Comparison of ENCODE assay signal across 8 cellular contexts in the genomic region with DNA sequence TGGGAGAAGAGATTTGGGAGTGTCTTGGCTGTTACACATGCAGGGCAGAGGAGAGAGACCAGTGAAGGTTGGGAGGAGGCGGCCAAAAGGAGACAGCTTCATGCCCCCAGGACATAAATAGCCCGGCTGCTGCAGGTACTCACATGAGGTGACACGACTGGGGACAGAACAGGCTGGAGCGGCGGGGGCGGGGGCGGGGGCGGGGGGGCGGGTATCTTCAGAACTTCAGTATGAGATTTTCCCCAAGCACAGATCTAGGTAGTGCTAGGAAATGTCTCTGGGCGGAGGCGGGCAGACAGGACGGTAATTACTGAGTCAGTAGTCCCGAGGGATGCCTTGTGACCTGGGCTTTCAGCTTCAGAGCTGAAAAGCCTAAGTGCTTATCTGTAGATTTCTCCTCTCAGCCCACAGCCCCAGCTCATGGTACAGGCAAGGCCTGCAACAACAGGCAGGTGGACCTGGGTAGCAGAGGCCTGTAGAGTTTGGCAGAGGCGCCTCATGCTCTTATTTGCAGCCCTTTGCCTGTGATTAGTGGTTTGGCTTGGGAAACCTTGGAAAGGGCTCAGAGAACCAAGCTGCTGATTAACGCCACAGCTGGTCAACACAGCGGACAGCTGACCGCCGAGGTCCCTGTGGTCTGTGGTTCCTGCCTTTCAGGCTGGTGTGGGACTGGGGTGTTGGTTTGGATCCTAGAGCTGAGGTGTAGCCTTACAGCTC. TPM values are rescaled to one million over a fixed set of nuclear protein-coding genes. Genes with fewer than 3 reads are reported as not detected.
DNase-seq lines count a peak whose midpoint lies in the region; ATAC-seq and TF ChIP-seq lines count a peak whose summit lies in the region.

No MANE protein-coding gene starts in this region.

- peak overlapping the region; percentile 78 for H3K27ac ChIP-seq in psoas muscle

- intact Hi-C loops in psoas muscle (cut with DNase I) = no loop called here

- peak; percentile 55 for DNase-seq in GM12865 (ENCODE audit: low read depth)
- peak; percentile 95 for DNase-seq in LHCN-M2 (ENCODE audit: low read depth)
- peak; percentile 15 for DNase-seq in epithelial cell of proximal tubule (ENCODE audit: low read depth)
- peak; percentile 69 to 70 for DNase-seq in psoas muscle
- DNase-seq in effector CD4-positive, alpha-beta T cell = no peak
- DNase-seq in NCI-H774 (lab: John Stamatoyannopoulos, UW) = no peak
- no peak for DNase-seq in NCI-H748 treated with DMSO at 0.1 percent for 48 hours (lab: John Stamatoyannopoulos, UW)

- ATAC-seq in psoas muscle (peak; percentile 85 to 96 (median 90)), GM21423 (IDR thresholded peaks at IDR 0.05; ENCODE audit: unreplicated experiment) (no peak)

- WGBS in psoas muscle, 3 donors = 17 to 39% (median 33%) methylated on average over 17 to 18 of the region's 18 CpGs

- no peaks in the 10 kb centered on the region for H3K27me3 ChIP-seq in psoas muscle (ENCODE audit: insufficient read depth in 3 of 3, low read length in 2 of 3)

- no peaks in the 10 kb centered on the region for H3K9me3 ChIP-seq in psoas muscle

- H3K4me1 ChIP-seq in psoas muscle = peaks cover 24% of the 10 kb centered on the region

- TF ChIP-seq CTCF in GM12865 (IDR thresholded peaks at IDR 0.05; ENCODE audit: insufficient read depth, low read depth, low read length, missing control alignments) = no peak
- no peak for TF ChIP-seq CTCF in epithelial cell of proximal tubule (conservative IDR thresholded peaks at IDR 0.05; ENCODE audit: low read depth, low read length)
- TF ChIP-seq CTCF in psoas muscle (IDR thresholded peaks at IDR 0.05) = no peak

- no peak overlapping the region for H3K4me3 ChIP-seq in GM12865 (ENCODE audit: low read depth, low read length)
- no peak overlapping the region for H3K4me3 ChIP-seq in epithelial cell of proximal tubule (ENCODE audit: low read depth, low read length)
- peak overlapping the region; percentile 25 for H3K4me3 ChIP-seq in psoas muscle

- peaks cover 0 to 46% of the 10 kb centered on the region in 2 donors for H3K36me3 ChIP-seq in psoas muscle (ENCODE audit: insufficient read depth in 1 of 2, low read depth in 1 of 2)

RNA-seq across cellular contexts. Expression of gene UNK, which starts 24.5 kb away (rescaled TPM):
- total RNA-seq in LHCN-M2 (2014; rRNA removed) (18.8 and 32.5 TPM in 2 replicates), epithelial cell of proximal tubule (19.4 and 20.3 TPM in 2 replicates), psoas muscle (10 to 100 TPM in 1 of 4 donors, 1 to 10 TPM in 3; 7.9 to 11.6 (median 8.2) TPM)
- 12.9 TPM for polyA plus RNA-seq in LHCN-M2 (2012)
- polyA plus RNA-seq in psoas muscle = 10 to 100 TPM in 1 of 3 donors, 1 to 10 TPM in 2; 6.9 to 13.7 (median 9.5) TPM

RNA-seq across cellular contexts. Expression of gene UNC13D, which starts 35.1 kb away (rescaled TPM):
- 0.69 and 0.71 TPM in 2 replicates for total RNA-seq in LHCN-M2 (2014; rRNA removed)
- polyA plus RNA-seq in LHCN-M2 (2012) = 0.49 TPM
- total RNA-seq in epithelial cell of proximal tubule = 9.2 and 17.8 TPM in 2 replicates
- 10 to 100 TPM in 1 of 4 donors, 1 to 10 TPM in 3; 5.1 to 12.8 (median 7.2) TPM for total RNA-seq in psoas muscle
- polyA plus RNA-seq in psoas muscle = 1 to 10 TPM; 1.7 to 3.7 (median 2.2) TPM

RNA-seq across cellular contexts. Expression of gene GALK1, which starts 44.1 kb away (rescaled TPM):
- 65.4 and 66.3 TPM in 2 replicates for total RNA-seq in LHCN-M2 (2014; rRNA removed)
- polyA plus RNA-seq in LHCN-M2 (2012) = 60.8 TPM
- total RNA-seq in epithelial cell of proximal tubule = 44.3 and 48.2 TPM in 2 replicates
- total RNA-seq in psoas muscle = 10 to 100 TPM in 1 of 4 donors, 1 to 10 TPM in 3; 7.1 to 13.2 (median 9.4) TPM
- polyA plus RNA-seq in psoas muscle = 10 to 100 TPM in 2 of 3 donors, 1 to 10 TPM in 1; 8.3 to 12.8 (median 11.0) TPM

RNA-seq across cellular contexts. Expression of gene WBP2, which starts 46.1 kb away (rescaled TPM):
- 27.6 and 33.3 TPM in 2 replicates for total RNA-seq in LHCN-M2 (2014; rRNA removed)
- polyA plus RNA-seq in LHCN-M2 (2012) = 90.1 TPM
- total RNA-seq in epithelial cell of proximal tubule = 65.5 and 69.2 TPM in 2 replicates
- total RNA-seq in psoas muscle = 100 to 1,000 TPM; 109 to 278 (median 164) TPM
- polyA plus RNA-seq in psoas muscle = 100 to 1,000 TPM; 115 to 174 (median 149) TPM

Comparison
In these comparisons a context has a peak if more than half of its experiments do, and no peak if none do; other contexts are left out.
1. DNase-seq: peak in GM12865 (single experiment), LHCN-M2 (single experiment), epithelial cell of proximal tubule (single experiment) and psoas muscle (2 of 2); none in effector CD4-positive, alpha-beta T cell (single experiment), NCI-H774 (single experiment) and NCI-H748 treated with DMSO at 0.1 percent for 48 hours (single experiment).